Comparison of ENCODE assay signal across 17 cellular contexts in genomic region chr9:120883608-120883996, GRCh38.
"Had no signal": no experiment of that assay in that cellular context is flagged by ENCODE, and none has a peak within 500 bp of the region (broad histone marks: within the 10 kb centered on the region; RNA-seq: fewer than 3 reads in every experiment).

No MANE protein-coding gene starts in this region.

- H3K27me3 ChIP-seq: adrenal gland, heart left ventricle, suprapubic skin had no signal

- ATAC-seq: heart left ventricle had no signal

- DNase-seq: activated CD4-positive, alpha-beta memory T cell treated with anti-CD3 and anti-CD28 coated beads, Interleukin-2, amount 10 ng/mL, durations not matched to agents 7 days and 5 days; activated CD4-positive, CD25-positive, alpha-beta regulatory T cell treated with anti-CD3 and anti-CD28 coated beads, Interleukin-2, amount 50 U/mL, for 72 hours; activated CD8-positive, alpha-beta memory T cell treated with anti-CD3 and anti-CD28 coated beads, Interleukin-2, amount 50 U/mL, for 4 hours; activated naive CD4-positive, alpha-beta T cell treated with Interleukin-2 at 50 U/mL for 16 hours; adrenal gland; heart left ventricle; mesendoderm; nucleus accumbens; posterior cingulate gyrus; retina; stimulated activated CD4-positive, alpha-beta T cell treated with anti-CD3 and anti-CD28 coated beads, Interleukin-4, amount 100 ng/mL, for 24 hours; trophoblast cell had no signal

- H3K4me3 Mint-ChIP-seq: activated CD4-positive, alpha-beta memory T cell treated with anti-CD3 and anti-CD28 coated beads, Interleukin-2, amount 10 ng/mL, durations not matched to agents 7 days and 5 days; nephron had no signal

- H3K9me3 ChIP-seq: adrenal gland, heart left ventricle, suprapubic skin had no signal

- H3K27ac Mint-ChIP-seq: activated CD4-positive, alpha-beta memory T cell treated with anti-CD3 and anti-CD28 coated beads, Interleukin-2, amount 10 ng/mL, durations not matched to agents 7 days and 5 days had no signal

- H3K27me3 Mint-ChIP-seq: activated CD4-positive, alpha-beta memory T cell treated with anti-CD3 and anti-CD28 coated beads, Interleukin-2, amount 10 ng/mL, durations not matched to agents 7 days and 5 days had no signal

- H3K9me3 Mint-ChIP-seq: activated CD4-positive, alpha-beta memory T cell treated with anti-CD3 and anti-CD28 coated beads, Interleukin-2, amount 10 ng/mL, durations not matched to agents 7 days and 5 days; nephron had no signal

- H3K27ac ChIP-seq: adrenal gland, cardiac muscle cell, epithelial cell of prostate, heart left ventricle, skin epidermis, suprapubic skin had no signal

- H3K36me3 ChIP-seq: adrenal gland, cardiac muscle cell, heart left ventricle, suprapubic skin had no signal

- H3K4me3 ChIP-seq: adrenal gland, cardiac muscle cell, heart left ventricle, skin epidermis, suprapubic skin had no signal
